Comparison of ENCODE assay signal across 8 cellular contexts in the genomic region with DNA sequence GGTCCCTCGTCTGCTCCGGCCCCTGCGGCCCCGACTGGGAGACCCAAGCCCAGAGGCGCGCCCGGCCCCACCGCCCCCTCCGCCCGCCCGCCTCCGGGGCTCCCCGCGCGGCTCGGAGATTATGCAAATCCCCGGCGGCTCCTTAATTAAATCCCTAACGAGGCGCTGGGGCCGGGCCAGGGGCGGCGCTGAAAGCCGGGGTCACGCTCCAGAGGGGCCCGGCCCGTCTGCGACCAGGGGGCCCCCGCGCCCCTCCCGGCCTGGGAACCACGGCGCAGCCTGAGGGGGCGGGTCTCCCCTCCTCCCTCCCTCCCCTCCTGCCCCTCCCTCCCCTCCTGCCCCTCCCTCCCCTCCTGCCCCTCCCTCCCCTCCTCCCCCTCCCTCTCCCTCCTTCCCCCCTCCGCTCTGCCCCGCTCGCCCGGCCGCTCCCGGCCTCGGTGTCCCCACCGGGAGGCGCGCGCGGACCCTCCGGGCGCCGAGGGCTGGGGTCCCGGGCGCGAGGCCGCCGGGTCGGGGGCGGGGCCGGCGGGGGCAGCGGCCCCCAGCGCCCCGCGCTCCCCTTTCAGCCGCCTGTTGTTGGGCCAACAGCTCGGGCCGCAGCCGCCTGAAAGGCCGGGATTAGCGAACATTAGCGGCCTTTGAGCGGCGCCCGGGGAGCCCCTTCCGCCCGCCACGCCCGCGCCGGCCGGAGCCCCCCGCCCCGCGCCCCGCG. TPM values are rescaled to one million over a fixed set of nuclear protein-coding genes. Genes with fewer than 3 reads are reported as not detected.
A peak's percentile ranks its signal among the peaks of the same experiment; 100 is the strongest.
DNase-seq lines count a peak whose midpoint lies in the region; ATAC-seq and TF ChIP-seq lines count a peak whose summit lies in the region.

No MANE protein-coding gene starts in this region.

- H3K4me2 ChIP-seq in OCI-LY3 (ENCODE audit: low read length): peak overlapping the region; percentile 61

- TF ChIP-seq CTCF in Calu3 (IDR thresholded peaks at IDR 0.05; ENCODE audit: unreplicated experiment): no peak
- no peak for TF ChIP-seq CTCF in OCI-LY3 (IDR thresholded peaks at IDR 0.05; ENCODE audit: low read depth, low read length)
- no peak for TF ChIP-seq CTCF in fibroblast of mammary gland (conservative IDR thresholded peaks at IDR 0.05; ENCODE audit: control insufficient read depth, insufficient read depth, low read depth, low read length)
- TF ChIP-seq CTCF in progenitor cell of endocrine pancreas (IDR thresholded peaks at IDR 0.05; ENCODE audit: unreplicated experiment): no peak

- H3K4me1 Mint-ChIP-seq in Calu3 (ENCODE audit: low read depth, unreplicated experiment) (peaks cover 14% of the 10 kb centered on the region), progenitor cell of endocrine pancreas (ENCODE audit: low read depth) (peaks cover 18% of the 10 kb centered on the region)

- H3K4me3 ChIP-seq in OCI-LY3 (ENCODE audit: low read length) (peak overlapping the region; percentile 70), fibroblast of mammary gland (ENCODE audit: control insufficient read depth, low read depth, low read length) (peak overlapping the region; percentile 7)

- H4K20me1 ChIP-seq in OCI-LY3 (ENCODE audit: insufficient read depth, low read length): no peaks in the 10 kb centered on the region

- no peaks in the 10 kb centered on the region for H3K36me3 ChIP-seq in OCI-LY3 (replicated peaks; ENCODE audit: low read depth, low read length)

- H3K9me3 Mint-ChIP-seq in Calu3 (ENCODE audit: low read depth, unreplicated experiment) (no peaks in the 10 kb centered on the region), progenitor cell of endocrine pancreas (ENCODE audit: low read depth) (no peaks in the 10 kb centered on the region)

- H3K36me3 Mint-ChIP-seq in Calu3 (ENCODE audit: insufficient read depth, unreplicated experiment) (peaks cover 10% of the 10 kb centered on the region), progenitor cell of endocrine pancreas (ENCODE audit: insufficient read depth) (no peaks in the 10 kb centered on the region)

- BruUV-seq in Calu3 (replicated peaks; lab: Mats Ljungman, UMichigan): no TSS peak

- H3K4me1 ChIP-seq in OCI-LY3 (ENCODE audit: low read length): peaks cover 10% of the 10 kb centered on the region; the same call in 1 of the 2 replicates

- CTCF ChIA-PET in Calu3 (lab: Charles Lee): interaction anchor here (0.7 to 1.4 kb wide), 5 partner anchors 10 to 46 kb away, joined by 3 to 20 read pairs (median 6); a partner anchor contains a TSS

- H3K4me3 Mint-ChIP-seq in Calu3 (ENCODE audit: low read depth, unreplicated experiment) (peak overlapping the region; percentile 62), progenitor cell of endocrine pancreas (ENCODE audit: low read depth) (no peak overlapping the region)

- peaks cover 6% of the 10 kb centered on the region; the same call in 1 of the 2 replicates for H3K27me3 ChIP-seq in OCI-LY3 (ENCODE audit: low read depth, low read length)

- DNase-seq in Calu3 (peak; percentile 41), fibroblast of mammary gland (ENCODE audit: low read depth) (peak; percentile 5), progenitor cell of endocrine pancreas (ENCODE audit: low spot score, unreplicated experiment) (peak; percentile 59), SKM-1 treated with dmso at 0.1 percent for 144 hours (lab: John Stamatoyannopoulos, UW; ENCODE audit: unreplicated experiment) (no peak), AG08395 (ENCODE audit: low spot score) (no peak)

- H3K79me2 ChIP-seq in OCI-LY3 (ENCODE audit: low read length): no peaks in the 10 kb centered on the region

- H3K27me3 Mint-ChIP-seq in Calu3 (ENCODE audit: unreplicated experiment) (peaks cover 5% of the 10 kb centered on the region), progenitor cell of endocrine pancreas (no peaks in the 10 kb centered on the region)

- no peak overlapping the region for H3K27ac Mint-ChIP-seq in Calu3 (ENCODE audit: unreplicated experiment)
- H3K27ac Mint-ChIP-seq in progenitor cell of endocrine pancreas: no peak overlapping the region

- intact Hi-C loops in Calu3 (cut with micrococcal nuclease; ENCODE audit: unreplicated experiment): no loop called here

- ATAC-seq in GM21529 (IDR thresholded peaks at IDR 0.05; ENCODE audit: unreplicated experiment) (no peak), GM21717 (IDR thresholded peaks at IDR 0.05; ENCODE audit: unreplicated experiment) (no peak)

- no peak overlapping the region for H3K9ac ChIP-seq in OCI-LY3 (ENCODE audit: low read length)

- H3K27ac ChIP-seq in OCI-LY3 (ENCODE audit: low read length): no peak overlapping the region

- H3K9me3 ChIP-seq in OCI-LY3 (ENCODE audit: insufficient read depth, low read length): no peaks in the 10 kb centered on the region

- no peak overlapping the region for H2AFZ ChIP-seq in OCI-LY3 (ENCODE audit: low read depth, low read length)

RNA-seq across cellular contexts. Expression of a gene that starts 25.9 kb away (rescaled TPM):
- total RNA-seq in Calu3 (2022) (34.3 and 47.5 TPM in 2 replicates), progenitor cell of endocrine pancreas (169 and 185 TPM in 2 replicates)

RNA-seq across cellular contexts. Expression of a gene that starts 45.9 kb away (rescaled TPM):
- 89.6 and 95.9 TPM in 2 replicates for total RNA-seq in Calu3 (2022)
- 56.2 and 58.3 TPM in 2 replicates for total RNA-seq in progenitor cell of endocrine pancreas

RNA-seq across cellular contexts. Expression of a gene that starts 46.1 kb away (rescaled TPM):
- total RNA-seq in Calu3 (2022): 29.8 and 31.0 TPM in 2 replicates
- total RNA-seq in progenitor cell of endocrine pancreas: 29.9 and 30.0 TPM in 2 replicates

RNA-seq across cellular contexts. Expression of a gene that starts 55.1 kb away (rescaled TPM):
- total RNA-seq in Calu3 (2022) (46.1 and 49.3 TPM in 2 replicates), progenitor cell of endocrine pancreas (54.3 and 56.5 TPM in 2 replicates)

Comparison
In these comparisons a context has a peak if more than half of its experiments do, and no peak if none do; other contexts are left out.
1. DNase-seq: peak in Calu3 (single experiment), fibroblast of mammary gland (single experiment) and progenitor cell of endocrine pancreas (single experiment); none in SKM-1 treated with dmso at 0.1 percent for 144 hours (single experiment) and AG08395 (single experiment).